8 cellular contexts compared by ENCODE assay signal in genomic region chr6:146543211-146543939, GRCh38. TPM values are rescaled to one million over a fixed set of nuclear protein-coding genes. Genes with fewer than 3 reads are reported as not detected.
DNase-seq lines count a peak whose midpoint lies in the region; ATAC-seq and TF ChIP-seq lines count a peak whose summit lies in the region.

Gene RAB32, plus strand, starts transcription at chr6:146543833. Its CDS starts 39 bp downstream, at chr6:146543872.

- TF ChIP-seq CTCF in epithelial cell of esophagus (IDR thresholded peaks at IDR 0.05; ENCODE audit: insufficient read depth, low read depth, low read length, missing control alignments) (peak; percentile 17), subcutaneous adipose tissue (IDR thresholded peaks at IDR 0.05; ENCODE audit: low read depth) (no peak)

- peak within 1 kb of the TSS; percentile 98 for H3K9ac ChIP-seq in mesenchymal stem cell (ENCODE audit: low read length)

- peak within 1 kb of the TSS; percentile 52 for H2BK120ac ChIP-seq in mesenchymal stem cell (ENCODE audit: low read depth, low read length)

- H3K18ac ChIP-seq in mesenchymal stem cell (ENCODE audit: low read depth in 1 of 2, low read length in 2 of 2): peak within 1 kb of the TSS; percentile 93 to 97

- ATAC-seq in GM21786 (IDR thresholded peaks at IDR 0.05; ENCODE audit: unreplicated experiment): peak; percentile 66
- ATAC-seq in activated CD4-positive, CD25-positive, alpha-beta regulatory T cell treated with anti-CD3 and anti-CD28 coated beads, Interleukin-2, amount 50 U/mL, for 24 hours: peak; percentile 22 to 59

- peak within 1 kb of the TSS; percentile 92 for H2BK15ac ChIP-seq in mesenchymal stem cell (ENCODE audit: low read depth, poor library complexity, severe bottlenecking)

- H3K4me3 ChIP-seq in epithelial cell of esophagus (ENCODE audit: low read length) (peak within 1 kb of the TSS; percentile 65), mesenchymal stem cell (ENCODE audit: insufficient read depth in 1 of 2, low read depth in 1 of 2, low read length in 2 of 2) (peak within 1 kb of the TSS; percentile 85 to 90)

- H2AFZ ChIP-seq in mesenchymal stem cell (ENCODE audit: low read depth, low read length): peak within 1 kb of the TSS; percentile 53

- WGBS in mesenchymal stem cell: 5% methylated on average over 62 of the region's 86 CpGs

- peak within 1 kb of the TSS in 1 of 2 experiments; percentile 86 for H3K23ac ChIP-seq in mesenchymal stem cell (ENCODE audit: low read length in 2 of 2)

- peak; percentile 94 for DNase-seq in GM04504 (ENCODE audit: low read depth)
- DNase-seq in KBM-7: peak; percentile 24
- peak; percentile 88 for DNase-seq in epithelial cell of esophagus (ENCODE audit: low read depth)
- DNase-seq in mesenchymal stem cell: peak; percentile 95
- no peak for DNase-seq in OCI-M2 (lab: John Stamatoyannopoulos, UW; ENCODE audit: unreplicated experiment)

- H3K9me3 ChIP-seq in mesenchymal stem cell (ENCODE audit: control insufficient read depth, low read length): no peaks in the 10 kb centered on the region

- peak within 1 kb of the TSS; percentile 54 for H2BK5ac ChIP-seq in mesenchymal stem cell (ENCODE audit: low read depth, low read length, poor library complexity, severe bottlenecking)

- no peaks in the 10 kb centered on the region for H3K27me3 ChIP-seq in mesenchymal stem cell (ENCODE audit: control insufficient read depth in 1 of 2, insufficient read depth in 1 of 2, low read length in 2 of 2)

- H3K4me2 ChIP-seq in mesenchymal stem cell (ENCODE audit: low read length, poor library complexity, severe bottlenecking): peak within 1 kb of the TSS; percentile 86

- H3K4me1 ChIP-seq in mesenchymal stem cell (ENCODE audit: control insufficient read depth, insufficient read depth, low read depth, low read length): peaks cover 7% of the 10 kb centered on the region

- in situ Hi-C loops in KBM-7 (cut with MboI; ENCODE audit: low pct_unique_long_range_greater_than_20kb, low sequenced_read_pairs): no loop called here

- peaks cover 0 to 2% of the 10 kb centered on the region in 2 experiments for H3K36me3 ChIP-seq in mesenchymal stem cell (ENCODE audit: control insufficient read depth in 1 of 2, insufficient read depth in 2 of 2, low read depth in 1 of 2, low read length in 2 of 2)

- peak within 1 kb of the TSS in 1 of 2 experiments; percentile 95 for H3K14ac ChIP-seq in mesenchymal stem cell (ENCODE audit: low read length in 2 of 2)

- H2AK5ac ChIP-seq in mesenchymal stem cell (ENCODE audit: low read length, severe bottlenecking): no peak within 1 kb of the TSS

- H3K4ac ChIP-seq in mesenchymal stem cell (ENCODE audit: low read depth in 1 of 2, low read length in 2 of 2): peak within 1 kb of the TSS; percentile 88 to 96

- no peaks in the 10 kb centered on the region for H3K79me1 ChIP-seq in mesenchymal stem cell (replicated peaks; ENCODE audit: low read length, poor library complexity, severe bottlenecking)

- H2BK12ac ChIP-seq in mesenchymal stem cell (ENCODE audit: low read length in 2 of 2): peak within 1 kb of the TSS; percentile 63 to 90

- peak within 1 kb of the TSS; percentile 92 for H3K27ac ChIP-seq in mesenchymal stem cell (ENCODE audit: low read length, poor library complexity, severe bottlenecking)

- peak within 1 kb of the TSS; percentile 65 for H4K91ac ChIP-seq in mesenchymal stem cell (ENCODE audit: low read length)

- peak within 1 kb of the TSS; percentile 93 for H4K8ac ChIP-seq in mesenchymal stem cell (ENCODE audit: low read length)

RNA-seq across cellular contexts. Expression of gene RAB32, which starts in this region (rescaled TPM):
- 85.0 TPM for polyA plus RNA-seq in mesenchymal stem cell (2013, experiment 1 of 2)
- polyA plus RNA-seq in mesenchymal stem cell (2013, experiment 2 of 2): 90.3 TPM
- 10 to 100 TPM; 17.0 to 47.8 (median 39.8) TPM for total RNA-seq in subcutaneous adipose tissue
